1 cellular context compared by ENCODE assay signal in genomic region chr3:3179407-3180094, GRCh38.
TF ChIP-seq lines count a peak whose summit lies in the region.

Gene CRBN, minus strand, starts transcription at chr3:3179691. Its CDS starts 4 bp downstream, at chr3:3179687.

TF ChIP-seq in HepG2, 621 proteins besides CTCF, POLR2A, EP300 and RAD21 (continued from another document and continues in another):
- TF ChIP-seq GATA4 (IDR thresholded peaks at IDR 0.05; ENCODE audit: borderline replicate concordance, low read depth) (0 out of 2 replicates have a peak, but pooled peaks have one; percentile 22), SETDB1 (CRISPR knock-in tag; IDR thresholded peaks at IDR 0.05; ENCODE audit: borderline replicate concordance) (no peak), GTF3A (CRISPR knock-in tag; conservative IDR thresholded peaks at IDR 0.05) (0 out of 2 replicates have a peak, but pooled peaks have one; percentile 29), SIN3A (IDR thresholded peaks at IDR 0.05; ENCODE audit: borderline replicate concordance, low read depth, low read length) (peak; percentile 54; the same call in 1 of the 2 replicates), SOX5 (CRISPR knock-in tag; IDR thresholded peaks at IDR 0.05; ENCODE audit: borderline replicate concordance) (peak; percentile 65; the same call in 1 of the 2 replicates), IRX3 (CRISPR knock-in tag; IDR thresholded peaks at IDR 0.05; ENCODE audit: borderline replicate concordance, low read depth) (no peak), MTF1 (CRISPR knock-in tag; IDR thresholded peaks at IDR 0.05) (no peak), HNF4A (CRISPR knock-in tag; IDR thresholded peaks at IDR 0.05) (0 out of 2 replicates have a peak, but pooled peaks have one; percentile 9), CBX2 (IDR thresholded peaks at IDR 0.05; ENCODE audit: low read depth, low read length) (no peak), CBX2 (CRISPR knock-in tag; IDR thresholded peaks at IDR 0.05; ENCODE audit: low read depth) (no peak; the same call in 1 of the 2 replicates), ZNF468 (CRISPR knock-in tag; IDR thresholded peaks at IDR 0.05) (no peak), KLF6 (CRISPR knock-in tag; IDR thresholded peaks at IDR 0.05) (peak; percentile 85; the same call in 1 of the 2 replicates), ZNF768 (CRISPR knock-in tag; IDR thresholded peaks at IDR 0.05) (peak; percentile 78; the same call in 1 of the 2 replicates), KAT7 (CRISPR knock-in tag; IDR thresholded peaks at IDR 0.05; ENCODE audit: borderline replicate concordance) (peak; percentile 78; the same call in 1 of the 2 replicates), NCOA2 (CRISPR knock-in tag; IDR thresholded peaks at IDR 0.05) (peak; percentile 68; the same call in 1 of the 2 replicates), ZC3H13 (CRISPR knock-in tag; IDR thresholded peaks at IDR 0.05) (peak; percentile 75; the same call in 1 of the 2 replicates), ZNF558 (CRISPR knock-in tag; IDR thresholded peaks at IDR 0.05; ENCODE audit: borderline replicate concordance) (no peak), ZNF543 (CRISPR knock-in tag; IDR thresholded peaks at IDR 0.05) (peak; percentile 88; the same call in 1 of the 2 replicates), MLLT10 (CRISPR knock-in tag; IDR thresholded peaks at IDR 0.05) (no peak), JUND (CRISPR knock-in tag; IDR thresholded peaks at IDR 0.05) (no peak), ZBTB39 (CRISPR knock-in tag; IDR thresholded peaks at IDR 0.05) (no peak; the same call in 1 of the 2 replicates), RXRB (CRISPR knock-in tag; IDR thresholded peaks at IDR 0.05; ENCODE audit: borderline replicate concordance) (peak; percentile 75; the same call in 1 of the 2 replicates), ZNF251 (CRISPR knock-in tag; IDR thresholded peaks at IDR 0.05) (no peak), IRF1 (CRISPR knock-in tag; IDR thresholded peaks at IDR 0.05; ENCODE audit: low read depth) (0 out of 2 replicates have a peak, but pooled peaks have one; percentile 57), TOPORS (CRISPR knock-in tag; IDR thresholded peaks at IDR 0.05) (peak; percentile 66; the same call in 1 of the 2 replicates), ELF1 (CRISPR knock-in tag; IDR thresholded peaks at IDR 0.05) (0 out of 2 replicates have a peak, but pooled peaks have one; percentile 45), ZNF142 (CRISPR knock-in tag; IDR thresholded peaks at IDR 0.05) (peak; percentile 95), ELF3 (CRISPR knock-in tag; IDR thresholded peaks at IDR 0.05) (peak; percentile 68), PHB2 (IDR thresholded peaks at IDR 0.05; ENCODE audit: partially characterized antibody) (no peak), ZNF749 (CRISPR knock-in tag; IDR thresholded peaks at IDR 0.05; ENCODE audit: borderline replicate concordance) (no peak; the same call in 1 of the 2 replicates), ZNF124 (CRISPR knock-in tag; IDR thresholded peaks at IDR 0.05) (peak; percentile 94), ZNF30 (CRISPR knock-in tag; IDR thresholded peaks at IDR 0.05) (no peak), GLI4 (CRISPR knock-in tag; IDR thresholded peaks at IDR 0.05; ENCODE audit: borderline replicate concordance) (no peak; the same call in 1 of the 2 replicates), MBD4 (IDR thresholded peaks at IDR 0.05; ENCODE audit: borderline replicate concordance, low read length) (no peak), PCBP2 (optimal IDR thresholded peaks at IDR 0.05; ENCODE audit: low read depth, low read length, poor library complexity, severe bottlenecking) (no peak)
- TF ChIP-seq, protein P1, sequence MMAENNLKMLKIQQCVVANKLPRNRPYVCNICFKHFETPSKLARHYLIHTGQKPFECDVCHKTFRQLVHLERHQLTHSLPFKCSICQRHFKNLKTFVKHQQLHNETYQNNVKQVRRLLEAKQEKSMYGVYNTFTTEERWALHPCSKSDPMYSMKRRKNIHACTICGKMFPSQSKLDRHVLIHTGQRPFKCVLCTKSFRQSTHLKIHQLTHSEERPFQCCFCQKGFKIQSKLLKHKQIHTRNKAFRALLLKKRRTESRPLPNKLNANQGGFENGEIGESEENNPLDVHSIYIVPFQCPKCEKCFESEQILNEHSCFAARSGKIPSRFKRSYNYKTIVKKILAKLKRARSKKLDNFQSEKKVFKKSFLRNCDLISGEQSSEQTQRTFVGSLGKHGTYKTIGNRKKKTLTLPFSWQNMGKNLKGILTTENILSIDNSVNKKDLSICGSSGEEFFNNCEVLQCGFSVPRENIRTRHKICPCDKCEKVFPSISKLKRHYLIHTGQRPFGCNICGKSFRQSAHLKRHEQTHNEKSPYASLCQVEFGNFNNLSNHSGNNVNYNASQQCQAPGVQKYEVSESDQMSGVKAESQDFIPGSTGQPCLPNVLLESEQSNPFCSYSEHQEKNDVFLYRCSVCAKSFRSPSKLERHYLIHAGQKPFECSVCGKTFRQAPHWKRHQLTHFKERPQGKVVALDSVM (CRISPR knock-in tag; IDR thresholded peaks at IDR 0.05): peak; percentile 60
- TF ChIP-seq, protein P2, sequence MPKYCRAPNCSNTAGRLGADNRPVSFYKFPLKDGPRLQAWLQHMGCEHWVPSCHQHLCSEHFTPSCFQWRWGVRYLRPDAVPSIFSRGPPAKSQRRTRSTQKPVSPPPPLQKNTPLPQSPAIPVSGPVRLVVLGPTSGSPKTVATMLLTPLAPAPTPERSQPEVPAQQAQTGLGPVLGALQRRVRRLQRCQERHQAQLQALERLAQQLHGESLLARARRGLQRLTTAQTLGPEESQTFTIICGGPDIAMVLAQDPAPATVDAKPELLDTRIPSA (CRISPR knock-in tag; IDR thresholded peaks at IDR 0.05; ENCODE audit: borderline replicate concordance): no peak; the same call in 1 of the 2 replicates
- TF ChIP-seq, protein P3, sequence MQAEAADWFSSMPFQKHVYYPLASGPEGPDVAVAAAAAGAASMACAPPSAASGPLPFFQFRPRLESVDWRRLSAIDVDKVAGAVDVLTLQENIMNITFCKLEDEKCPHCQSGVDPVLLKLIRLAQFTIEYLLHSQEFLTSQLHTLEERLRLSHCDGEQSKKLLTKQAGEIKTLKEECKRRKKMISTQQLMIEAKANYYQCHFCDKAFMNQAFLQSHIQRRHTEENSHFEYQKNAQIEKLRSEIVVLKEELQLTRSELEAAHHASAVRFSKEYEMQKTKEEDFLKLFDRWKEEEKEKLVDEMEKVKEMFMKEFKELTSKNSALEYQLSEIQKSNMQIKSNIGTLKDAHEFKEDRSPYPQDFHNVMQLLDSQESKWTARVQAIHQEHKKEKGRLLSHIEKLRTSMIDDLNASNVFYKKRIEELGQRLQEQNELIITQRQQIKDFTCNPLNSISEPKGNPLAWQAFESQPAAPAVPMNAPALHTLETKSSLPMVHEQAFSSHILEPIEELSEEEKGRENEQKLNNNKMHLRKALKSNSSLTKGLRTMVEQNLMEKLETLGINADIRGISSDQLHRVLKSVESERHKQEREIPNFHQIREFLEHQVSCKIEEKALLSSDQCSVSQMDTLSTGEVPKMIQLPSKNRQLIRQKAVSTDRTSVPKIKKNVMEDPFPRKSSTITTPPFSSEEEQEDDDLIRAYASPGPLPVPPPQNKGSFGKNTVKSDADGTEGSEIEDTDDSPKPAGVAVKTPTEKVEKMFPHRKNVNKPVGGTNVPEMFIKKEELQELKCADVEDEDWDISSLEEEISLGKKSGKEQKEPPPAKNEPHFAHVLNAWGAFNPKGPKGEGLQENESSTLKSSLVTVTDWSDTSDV (CRISPR knock-in tag; IDR thresholded peaks at IDR 0.05): no peak
- TF ChIP-seq, protein P4, sequence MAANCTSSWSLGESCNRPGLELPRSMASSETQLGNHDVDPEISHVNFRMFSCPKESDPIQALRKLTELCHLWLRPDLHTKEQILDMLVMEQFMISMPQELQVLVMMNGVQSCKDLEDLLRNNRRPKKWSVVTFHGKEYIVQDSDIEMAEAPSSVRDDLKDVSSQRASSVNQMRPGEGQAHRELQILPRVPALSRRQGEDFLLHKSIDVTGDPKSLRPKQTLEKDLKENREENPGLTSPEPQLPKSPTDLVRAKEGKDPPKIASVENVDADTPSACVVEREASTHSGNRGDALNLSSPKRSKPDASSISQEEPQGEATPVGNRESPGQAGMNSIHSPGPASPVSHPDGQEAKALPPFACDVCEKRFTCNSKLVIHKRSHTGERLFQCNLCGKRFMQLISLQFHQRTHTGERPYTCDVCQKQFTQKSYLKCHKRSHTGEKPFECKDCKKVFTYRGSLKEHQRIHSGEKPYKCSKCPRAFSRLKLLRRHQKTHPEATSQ (CRISPR knock-in tag; IDR thresholded peaks at IDR 0.05; ENCODE audit: borderline replicate concordance): no peak
- TF ChIP-seq, protein P5, sequence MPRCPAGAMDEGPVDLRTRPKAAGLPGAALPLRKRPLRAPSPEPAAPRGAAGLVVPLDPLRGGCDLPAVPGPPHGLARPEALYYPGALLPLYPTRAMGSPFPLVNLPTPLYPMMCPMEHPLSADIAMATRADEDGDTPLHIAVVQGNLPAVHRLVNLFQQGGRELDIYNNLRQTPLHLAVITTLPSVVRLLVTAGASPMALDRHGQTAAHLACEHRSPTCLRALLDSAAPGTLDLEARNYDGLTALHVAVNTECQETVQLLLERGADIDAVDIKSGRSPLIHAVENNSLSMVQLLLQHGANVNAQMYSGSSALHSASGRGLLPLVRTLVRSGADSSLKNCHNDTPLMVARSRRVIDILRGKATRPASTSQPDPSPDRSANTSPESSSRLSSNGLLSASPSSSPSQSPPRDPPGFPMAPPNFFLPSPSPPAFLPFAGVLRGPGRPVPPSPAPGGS (CRISPR knock-in tag; IDR thresholded peaks at IDR 0.05): peak; percentile 89
- TF ChIP-seq, protein P6, sequence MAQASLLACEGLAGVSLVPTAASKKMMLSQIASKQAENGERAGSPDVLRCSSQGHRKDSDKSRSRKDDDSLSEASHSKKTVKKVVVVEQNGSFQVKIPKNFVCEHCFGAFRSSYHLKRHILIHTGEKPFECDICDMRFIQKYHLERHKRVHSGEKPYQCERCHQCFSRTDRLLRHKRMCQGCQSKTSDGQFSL (CRISPR knock-in tag; IDR thresholded peaks at IDR 0.05): 0 out of 2 replicates have a peak, but pooled peaks have one; percentile 47
- TF ChIP-seq, protein P7, sequence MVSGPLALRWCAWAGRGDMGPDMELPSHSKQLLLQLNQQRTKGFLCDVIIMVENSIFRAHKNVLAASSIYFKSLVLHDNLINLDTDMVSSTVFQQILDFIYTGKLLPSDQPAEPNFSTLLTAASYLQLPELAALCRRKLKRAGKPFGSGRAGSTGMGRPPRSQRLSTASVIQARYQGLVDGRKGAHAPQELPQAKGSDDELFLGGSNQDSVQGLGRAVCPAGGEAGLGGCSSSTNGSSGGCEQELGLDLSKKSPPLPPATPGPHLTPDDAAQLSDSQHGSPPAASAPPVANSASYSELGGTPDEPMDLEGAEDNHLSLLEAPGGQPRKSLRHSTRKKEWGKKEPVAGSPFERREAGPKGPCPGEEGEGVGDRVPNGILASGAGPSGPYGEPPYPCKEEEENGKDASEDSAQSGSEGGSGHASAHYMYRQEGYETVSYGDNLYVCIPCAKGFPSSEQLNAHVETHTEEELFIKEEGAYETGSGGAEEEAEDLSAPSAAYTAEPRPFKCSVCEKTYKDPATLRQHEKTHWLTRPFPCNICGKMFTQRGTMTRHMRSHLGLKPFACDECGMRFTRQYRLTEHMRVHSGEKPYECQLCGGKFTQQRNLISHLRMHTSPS (CRISPR knock-in tag; IDR thresholded peaks at IDR 0.05; ENCODE audit: low read depth): 0 out of 2 replicates have a peak, but pooled peaks have one; percentile 23
